Comparison of ENCODE assay signal across 8 cellular contexts in genomic region chr10:62814901-62815372, GRCh38. TPM values are rescaled to one million over a fixed set of nuclear protein-coding genes. Genes with fewer than 3 reads are reported as not detected.
DNase-seq lines count a peak whose midpoint lies in the region; ATAC-seq and TF ChIP-seq lines count a peak whose summit lies in the region.

No MANE protein-coding gene starts in this region.

- peaks cover 49% of the 10 kb centered on the region for H3K4me1 ChIP-seq in left ventricle myocardium inferior
- H3K4me1 ChIP-seq in urinary bladder (ENCODE audit: insufficient read depth), result no peaks in the 10 kb centered on the region
- H3K4me1 ChIP-seq in BE2C, result no peaks in the 10 kb centered on the region

- in situ Hi-C loops in KBM-7 (cut with MboI; ENCODE audit: low pct_unique_long_range_greater_than_20kb, low sequenced_read_pairs), result no loop called here

- peaks cover 50% of the 10 kb centered on the region for H3K27me3 ChIP-seq in left ventricle myocardium inferior (ENCODE audit: low read depth)
- H3K27me3 ChIP-seq in BE2C, result peaks cover 52% of the 10 kb centered on the region

- TF ChIP-seq CTCF in left ventricle myocardium inferior (IDR thresholded peaks at IDR 0.05; ENCODE audit: borderline replicate concordance), result no peak
- TF ChIP-seq CTCF in brain (conservative IDR thresholded peaks at IDR 0.05), result no peak
- TF ChIP-seq CTCF in mesothelial cell of epicardium (IDR thresholded peaks at IDR 0.05; ENCODE audit: unreplicated experiment), result no peak
- no peak for TF ChIP-seq CTCF in BE2C (IDR thresholded peaks at IDR 0.05; ENCODE audit: low read depth, low read length)

- H3K36me3 Mint-ChIP-seq in brain (peaks cover 11% of the 10 kb centered on the region), mesothelial cell of epicardium (peaks cover 2% of the 10 kb centered on the region)

- H3K9me3 ChIP-seq in left ventricle myocardium inferior (replicated peaks), result no peaks in the 10 kb centered on the region
- no peaks in the 10 kb centered on the region for H3K9me3 ChIP-seq in BE2C

- peaks cover 82% of the 10 kb centered on the region for H3K27me3 Mint-ChIP-seq in brain
- H3K27me3 Mint-ChIP-seq in mesothelial cell of epicardium (ENCODE audit: low read depth), result peaks cover 85% of the 10 kb centered on the region

- H3K4me1 Mint-ChIP-seq in brain (peaks cover 44% of the 10 kb centered on the region), mesothelial cell of epicardium (peaks cover 33% of the 10 kb centered on the region)

- peak overlapping the region; percentile 94 to 98 (median 96) for H3K4me3 Mint-ChIP-seq in brain
- peak overlapping the region; percentile 85 for H3K4me3 Mint-ChIP-seq in mesothelial cell of epicardium

- DNase-seq in left ventricle myocardium inferior (no peak), Right ventricle myocardium superior (no peak), mesothelial cell of epicardium (ENCODE audit: low spot score in 2 of 2, unreplicated experiment in 2 of 2) (peak in 1 of 2 experiments; percentile 46), BE2C (no peak), KBM-7 (no peak)

- H3K36me3 ChIP-seq in left ventricle myocardium inferior, result no peaks in the 10 kb centered on the region
- H3K36me3 ChIP-seq in urinary bladder (ENCODE audit: insufficient read depth), result no peaks in the 10 kb centered on the region
- H3K36me3 ChIP-seq in BE2C, result no peaks in the 10 kb centered on the region

- H3K9me3 Mint-ChIP-seq in brain (peaks cover 0 to 6% (median 0%) of the 10 kb centered on the region in 5 experiments), mesothelial cell of epicardium (no peaks in the 10 kb centered on the region)

- H3K27ac Mint-ChIP-seq in brain (peak overlapping the region in 1 of 5 experiments; percentile 42), mesothelial cell of epicardium (no peak overlapping the region)

- H3K4me3 ChIP-seq in left ventricle myocardium inferior (peak overlapping the region; percentile 87), urinary bladder (ENCODE audit: low read depth, low read length) (peak overlapping the region; percentile 26), BE2C (ENCODE audit: low read depth, low read length) (no peak overlapping the region)

- 1% methylated on average over 50 of the region's 50 CpGs for WGBS in urinary bladder

- ATAC-seq in Right ventricle myocardium superior (ENCODE audit: poor library complexity) (no peak), GM21515 (IDR thresholded peaks at IDR 0.05; ENCODE audit: unreplicated experiment) (no peak)

- H3K27ac ChIP-seq in left ventricle myocardium inferior (replicated peaks), result no peak overlapping the region
- H3K27ac ChIP-seq in urinary bladder (ENCODE audit: low read depth), result no peak overlapping the region

- intact Hi-C loops in left ventricle myocardium inferior (cut with micrococcal nuclease), result loop anchor here (5.0 kb wide), 1 partner anchor 203 kb away; no protein-coding TSS in a partner anchor
- intact Hi-C loops in Right ventricle myocardium superior (cut with DNase I), result loop anchor here (5.0 to 10.0 kb wide), 3 partner anchors 80 to 330 kb away; no protein-coding TSS in a partner anchor

RNA-seq across cellular contexts. Expression of gene EGR2, which starts 1.2 kb away (rescaled TPM):
- total RNA-seq in left ventricle myocardium inferior (0.52 TPM), Right ventricle myocardium superior (0.19 TPM), mesothelial cell of epicardium (16.9 to 21.9 TPM (median 20.0 TPM) in 3 replicates), urinary bladder (2.3 TPM)
- polyA plus RNA-seq in brain (ENCODE audit: insufficient read depth, low read depth, low replicate concordance) (0.54 TPM), urinary bladder (5.3 TPM)
- not detected for polyA plus RNA-seq in BE2C (2012; ENCODE audit: insufficient read depth, insufficient read length, low read depth)

RNA-seq across cellular contexts. Expression of gene ADO, which starts 10.4 kb away (rescaled TPM):
- total RNA-seq in left ventricle myocardium inferior (18.9 TPM), Right ventricle myocardium superior (16.0 TPM), mesothelial cell of epicardium (20.1 to 21.0 TPM (median 20.3 TPM) in 3 replicates), urinary bladder (26.3 TPM)
- polyA plus RNA-seq in brain (ENCODE audit: insufficient read depth, low read depth, low replicate concordance) (18.2 TPM), urinary bladder (16.4 TPM)
- 57.7 TPM for polyA plus RNA-seq in BE2C (2012; ENCODE audit: insufficient read depth, insufficient read length, low read depth)
